34 cellular contexts compared by ENCODE assay signal in genomic region chr16:28255838-28256237, GRCh38. TPM values are rescaled to one million over a fixed set of nuclear protein-coding genes. Genes with fewer than 3 reads are reported as not detected.
"Had no signal": no experiment of that assay in that cellular context is flagged by ENCODE, and none has a peak within 500 bp of the region (broad histone marks: within the 10 kb centered on the region; RNA-seq: fewer than 3 reads in every experiment).

No MANE protein-coding gene starts in this region.

- H3K9me3 ChIP-seq: esophagus squamous epithelium had no signal

- H3K4me3 Mint-ChIP-seq: activated CD4-positive, alpha-beta memory T cell treated with anti-CD3 and anti-CD28 coated beads for 36 hours; activated CD4-positive, alpha-beta T cell treated with anti-CD3 and anti-CD28 coated beads for 36 hours; activated CD4-positive, alpha-beta T cell treated with anti-CD3 and anti-CD28 coated beads, Interleukin-2, amount 10 ng/mL, durations not matched to agents 24 days and 14 days; activated CD8-positive, alpha-beta memory T cell treated with anti-CD3 and anti-CD28 coated beads, Interleukin-2, amount 10 ng/mL, durations not matched to agents 7 days and 5 days; activated CD8-positive, alpha-beta T cell treated with anti-CD3 and anti-CD28 coated beads, Interleukin-2, amount 10 ng/mL, durations not matched to agents 7 days and 5 days; activated naive CD4-positive, alpha-beta T cell treated with anti-CD3 and anti-CD28 coated beads for 36 hours; activated naive CD4-positive, alpha-beta T cell treated with anti-CD3 and anti-CD28 coated beads, Interleukin-2, amount 50 U/mL, for 24 hours; activated naive CD8-positive, alpha-beta T cell treated with anti-CD3 and anti-CD28 coated beads, Interleukin-2, amount 10 ng/mL, durations not matched to agents 7 days and 5 days; activated T-helper 1 cell treated with anti-CD3 and anti-CD28 coated beads, Interleukin-12 subunit alpha, Interleukin-12 subunit beta, Interleukin-2, Interleukin-4 antibody, amounts not matched to agents 30 ng/mL and 10 ng/mL and 1 ng/mL, durations not matched to agents 14 hours and 24 hours and 36 hours; central memory CD8-positive, alpha-beta T cell; effector memory CD8-positive, alpha-beta T cell; T-cell; T-helper 1 cell treated with Interleukin-12 subunit alpha and Interleukin-12 subunit beta and Interleukin-4 antibody, amounts not matched to agents 30 μg/mL and 1 μg/mL, for 36 hours had no signal

- H3K36me3 Mint-ChIP-seq: activated CD4-positive, alpha-beta memory T cell treated with anti-CD3 and anti-CD28 coated beads for 36 hours; activated CD8-positive, alpha-beta memory T cell treated with anti-CD3 and anti-CD28 coated beads, Interleukin-2, amount 10 ng/mL, durations not matched to agents 7 days and 5 days; activated naive CD4-positive, alpha-beta T cell treated with anti-CD3 and anti-CD28 coated beads, Interleukin-2, amount 50 U/mL, for 24 hours; activated naive CD8-positive, alpha-beta T cell treated with anti-CD3 and anti-CD28 coated beads, Interleukin-2, amount 10 ng/mL, durations not matched to agents 7 days and 5 days; T-cell had no signal

- H3K9me3 Mint-ChIP-seq: activated CD4-positive, alpha-beta T cell treated with anti-CD3 and anti-CD28 coated beads, Interleukin-2, amount 10 ng/mL, durations not matched to agents 24 days and 14 days; activated naive CD4-positive, alpha-beta T cell treated with anti-CD3 and anti-CD28 coated beads, Interleukin-2, amount 50 U/mL, for 24 hours; activated T-helper 1 cell treated with anti-CD3 and anti-CD28 coated beads, Interleukin-12 subunit alpha, Interleukin-12 subunit beta, Interleukin-2, Interleukin-4 antibody, amounts not matched to agents 30 ng/mL and 10 ng/mL and 1 ng/mL, durations not matched to agents 14 hours and 24 hours and 36 hours; activated T-helper 2 cell treated with anti-CD3 and anti-CD28 coated beads, Interferon-gamma antibody, Interleukin-2, Interleukin-4, amounts not matched to agents 10 μg/mL and 5 μg/mL and 100 μg/mL, durations not matched to agents 14 hours and 24 hours and 36 hours; central memory CD8-positive, alpha-beta T cell; effector memory CD8-positive, alpha-beta T cell; T-helper 1 cell treated with Interleukin-12 subunit alpha and Interleukin-12 subunit beta and Interleukin-4 antibody, amounts not matched to agents 30 μg/mL and 1 μg/mL, for 36 hours had no signal

- H3K4me3 ChIP-seq: coronary artery, esophagus squamous epithelium, gastroesophageal sphincter had no signal

- H3K27ac ChIP-seq: brain microvascular endothelial cell, coronary artery, epithelial cell of prostate, esophagus squamous epithelium, gastroesophageal sphincter, WERI-Rb-1 had no signal

- DNase-seq: activated CD4-positive, alpha-beta memory T cell treated with anti-CD3 and anti-CD28 coated beads for 36 hours; activated CD4-positive, alpha-beta T cell treated with anti-CD3 and anti-CD28 coated beads for 36 hours; activated CD4-positive, alpha-beta T cell treated with anti-CD3 and anti-CD28 coated beads, Interleukin-2, amount 10 ng/mL, durations not matched to agents 24 days and 14 days; activated CD4-positive, CD25-positive, alpha-beta regulatory T cell; activated CD4-positive, CD25-positive, alpha-beta regulatory T cell treated with anti-CD3 and anti-CD28 coated beads, Interleukin-2, amount 50 U/mL, for 72 hours; activated CD8-positive, alpha-beta memory T cell treated with anti-CD3 and anti-CD28 coated beads, Interleukin-2, amount 10 ng/mL, durations not matched to agents 7 days and 5 days; activated CD8-positive, alpha-beta memory T cell treated with anti-CD3 and anti-CD28 coated beads, Interleukin-2, amount 50 U/mL, for 4 hours; activated CD8-positive, alpha-beta T cell treated with anti-CD3 and anti-CD28 coated beads, Interleukin-2, amount 10 ng/mL, durations not matched to agents 7 days and 5 days; activated effector memory CD4-positive, alpha-beta T cell treated with anti-CD3 and anti-CD28 coated beads, Interleukin-2, amount 50 U/mL, for 16 hours; activated naive CD4-positive, alpha-beta T cell treated with anti-CD3 and anti-CD28 coated beads for 36 hours; activated naive CD8-positive, alpha-beta T cell treated with anti-CD3 and anti-CD28 coated beads, Interleukin-2, amount 10 ng/mL, durations not matched to agents 7 days and 5 days; activated T-cell treated with anti-CD3 and anti-CD28 coated beads, Interleukin-2, amount 50 U/mL, for 1 hour; activated T-cell treated with anti-CD3 and anti-CD28 coated beads, Interleukin-2, amount 50 U/mL, for 48 hours; amniotic stem cell; anterior cingulate cortex; brain microvascular endothelial cell; dermis blood vessel endothelial cell; effector CD4-positive, alpha-beta T cell; effector memory CD8-positive, alpha-beta T cell; esophagus squamous epithelium; foreskin melanocyte; head of caudate nucleus; T-cell; T1000; WERI-Rb-1 had no signal

- H3K27me3 Mint-ChIP-seq: activated CD4-positive, alpha-beta T cell treated with anti-CD3 and anti-CD28 coated beads for 36 hours; activated naive CD4-positive, alpha-beta T cell treated with anti-CD3 and anti-CD28 coated beads, Interleukin-2, amount 50 U/mL, for 24 hours; central memory CD8-positive, alpha-beta T cell had no signal

- H3K36me3 ChIP-seq: brain microvascular endothelial cell, esophagus squamous epithelium, gastroesophageal sphincter, WERI-Rb-1 had no signal

- H3K27ac Mint-ChIP-seq: activated CD4-positive, alpha-beta memory T cell treated with anti-CD3 and anti-CD28 coated beads for 36 hours; activated CD4-positive, alpha-beta T cell treated with anti-CD3 and anti-CD28 coated beads for 36 hours; activated CD4-positive, alpha-beta T cell treated with anti-CD3 and anti-CD28 coated beads, Interleukin-2, amount 10 ng/mL, durations not matched to agents 24 days and 14 days; activated CD8-positive, alpha-beta memory T cell treated with anti-CD3 and anti-CD28 coated beads, Interleukin-2, amount 10 ng/mL, durations not matched to agents 7 days and 5 days; activated CD8-positive, alpha-beta T cell treated with anti-CD3 and anti-CD28 coated beads, Interleukin-2, amount 10 ng/mL, durations not matched to agents 7 days and 5 days; activated naive CD4-positive, alpha-beta T cell treated with anti-CD3 and anti-CD28 coated beads for 36 hours; activated naive CD4-positive, alpha-beta T cell treated with anti-CD3 and anti-CD28 coated beads, Interleukin-2, amount 50 U/mL, for 24 hours; activated naive CD8-positive, alpha-beta T cell treated with anti-CD3 and anti-CD28 coated beads, Interleukin-2, amount 10 ng/mL, durations not matched to agents 7 days and 5 days; activated T-helper 1 cell treated with anti-CD3 and anti-CD28 coated beads, Interleukin-12 subunit alpha, Interleukin-12 subunit beta, Interleukin-2, Interleukin-4 antibody, amounts not matched to agents 30 ng/mL and 10 ng/mL and 1 ng/mL, durations not matched to agents 14 hours and 24 hours and 36 hours; activated T-helper 2 cell treated with anti-CD3 and anti-CD28 coated beads, Interferon-gamma antibody, Interleukin-2, Interleukin-4, amounts not matched to agents 10 μg/mL and 5 μg/mL and 100 μg/mL, durations not matched to agents 14 hours and 24 hours and 36 hours; effector memory CD8-positive, alpha-beta T cell; T-cell; T-helper 1 cell treated with Interleukin-12 subunit alpha and Interleukin-12 subunit beta and Interleukin-4 antibody, amounts not matched to agents 30 μg/mL and 1 μg/mL, for 36 hours had no signal

- ATAC-seq: activated CD4-positive, alpha-beta T cell treated with anti-CD3 and anti-CD28 coated beads for 36 hours; activated CD8-positive, alpha-beta memory T cell treated with anti-CD3 and anti-CD28 coated beads, Interleukin-2, amount 10 ng/mL, durations not matched to agents 7 days and 5 days; activated CD8-positive, alpha-beta T cell treated with anti-CD3 and anti-CD28 coated beads, Interleukin-2, amount 10 ng/mL, durations not matched to agents 7 days and 5 days; effector memory CD8-positive, alpha-beta T cell; gastroesophageal sphincter; T-cell had no signal

RNA-seq across cellular contexts. Expression of gene SBK1, which starts 36.5 kb away (rescaled TPM):
- total RNA-seq: fibroblast of villous mesenchyme had no signal
